Comparison of ENCODE assay signal across 24 cellular contexts in genomic region chr17:70716551-70716950, GRCh38.
"Had no signal": no experiment of that assay in that cellular context is flagged by ENCODE, and none has a peak within 500 bp of the region (broad histone marks: within the 10 kb centered on the region; RNA-seq: fewer than 3 reads in every experiment).

No MANE protein-coding gene starts in this region.

- H3K4me3 ChIP-seq: ascending aorta, cardiac muscle cell, Peyer's patch had no signal

- H3K36me3 Mint-ChIP-seq: activated naive CD4-positive, alpha-beta T cell treated with anti-CD3 and anti-CD28 coated beads, Interleukin-2, amount 50 U/mL, for 24 hours; activated naive CD8-positive, alpha-beta T cell treated with anti-CD3 and anti-CD28 coated beads, Interleukin-2, amount 10 ng/mL, durations not matched to agents 7 days and 5 days had no signal

- H3K4me1 Mint-ChIP-seq: activated CD4-positive, alpha-beta T cell treated with anti-CD3 and anti-CD28 coated beads, Interleukin-2, amount 10 ng/mL, durations not matched to agents 24 days and 14 days; activated naive CD4-positive, alpha-beta T cell treated with anti-CD3 and anti-CD28 coated beads, Interleukin-2, amount 50 U/mL, for 24 hours; activated naive CD8-positive, alpha-beta T cell treated with anti-CD3 and anti-CD28 coated beads, Interleukin-2, amount 10 ng/mL, durations not matched to agents 7 days and 5 days; central memory CD8-positive, alpha-beta T cell had no signal

- H3K9me3 ChIP-seq: ascending aorta, Peyer's patch had no signal

- H3K9me3 Mint-ChIP-seq: activated CD4-positive, alpha-beta T cell treated with anti-CD3 and anti-CD28 coated beads, Interleukin-2, amount 10 ng/mL, durations not matched to agents 24 days and 14 days; activated naive CD4-positive, alpha-beta T cell treated with anti-CD3 and anti-CD28 coated beads, Interleukin-2, amount 50 U/mL, for 24 hours had no signal

- H3K27me3 ChIP-seq: ascending aorta, cardiac muscle cell, Peyer's patch had no signal

- DNase-seq: activated CD4-positive, alpha-beta T cell treated with anti-CD3 and anti-CD28 coated beads, Interleukin-2, amount 10 ng/mL, durations not matched to agents 24 days and 14 days; activated CD4-positive, alpha-beta T cell treated with anti-CD3 and anti-CD28 coated beads, Interleukin-2, amount 50 U/mL, for 4 hours; activated CD8-positive, alpha-beta T cell treated with anti-CD3 and anti-CD28 coated beads, Interleukin-2, amount 10 ng/mL, durations not matched to agents 7 days and 5 days; activated gamma-delta T cell; activated naive CD4-positive, alpha-beta T cell treated with Interleukin-2 at 50 U/mL for 16 hours; activated naive CD8-positive, alpha-beta T cell treated with anti-CD3 and anti-CD28 coated beads, Interleukin-2, amount 10 ng/mL, durations not matched to agents 7 days and 5 days; activated T-cell treated with anti-CD3 and anti-CD28 coated beads, Interleukin-2, amount 50 U/mL, for 24 hours; MM.1S; MV-4-11; NCI-H1092; NCI-H1436 treated with DMSO at 0.1 percent for 48 hours; NCI-H1694 treated with DMSO at 0.1 percent for 48 hours; NCI-H2029; NCI-H345; NCI-H524 treated with DMSO at 0.1 percent for 48 hours; Peyer's patch; RPMI8226; SIG-M5; T1000 had no signal

- H3K27ac ChIP-seq: ascending aorta, cardiac muscle cell, Peyer's patch had no signal

- H3K36me3 ChIP-seq: ascending aorta, cardiac muscle cell, Peyer's patch had no signal

- H3K27me3 Mint-ChIP-seq: activated CD4-positive, alpha-beta T cell treated with anti-CD3 and anti-CD28 coated beads, Interleukin-2, amount 10 ng/mL, durations not matched to agents 24 days and 14 days; activated naive CD4-positive, alpha-beta T cell treated with anti-CD3 and anti-CD28 coated beads, Interleukin-2, amount 50 U/mL, for 24 hours; activated naive CD8-positive, alpha-beta T cell treated with anti-CD3 and anti-CD28 coated beads, Interleukin-2, amount 10 ng/mL, durations not matched to agents 7 days and 5 days; activated T-cell treated with anti-CD3 and anti-CD28 coated beads, Interleukin-2, amount 50 U/mL, for 24 hours; central memory CD8-positive, alpha-beta T cell had no signal

- H3K27ac Mint-ChIP-seq: activated CD4-positive, alpha-beta T cell treated with anti-CD3 and anti-CD28 coated beads, Interleukin-2, amount 10 ng/mL, durations not matched to agents 24 days and 14 days; activated CD8-positive, alpha-beta T cell treated with anti-CD3 and anti-CD28 coated beads, Interleukin-2, amount 10 ng/mL, durations not matched to agents 7 days and 5 days; activated naive CD4-positive, alpha-beta T cell treated with anti-CD3 and anti-CD28 coated beads, Interleukin-2, amount 50 U/mL, for 24 hours; activated naive CD8-positive, alpha-beta T cell treated with anti-CD3 and anti-CD28 coated beads, Interleukin-2, amount 10 ng/mL, durations not matched to agents 7 days and 5 days; activated T-cell treated with anti-CD3 and anti-CD28 coated beads, Interleukin-2, amount 50 U/mL, for 24 hours; activated T-helper 2 cell treated with anti-CD3 and anti-CD28 coated beads, Interferon-gamma antibody, Interleukin-2, Interleukin-4, amounts not matched to agents 10 μg/mL and 5 μg/mL and 100 μg/mL, durations not matched to agents 14 hours and 24 hours and 36 hours had no signal

- H3K4me1 ChIP-seq: ascending aorta, Peyer's patch had no signal

- H3K4me3 Mint-ChIP-seq: activated CD4-positive, alpha-beta T cell treated with anti-CD3 and anti-CD28 coated beads, Interleukin-2, amount 10 ng/mL, durations not matched to agents 24 days and 14 days; activated CD8-positive, alpha-beta T cell treated with anti-CD3 and anti-CD28 coated beads, Interleukin-2, amount 10 ng/mL, durations not matched to agents 7 days and 5 days; activated naive CD4-positive, alpha-beta T cell treated with anti-CD3 and anti-CD28 coated beads, Interleukin-2, amount 50 U/mL, for 24 hours; activated naive CD8-positive, alpha-beta T cell treated with anti-CD3 and anti-CD28 coated beads, Interleukin-2, amount 10 ng/mL, durations not matched to agents 7 days and 5 days; activated T-cell treated with anti-CD3 and anti-CD28 coated beads, Interleukin-2, amount 50 U/mL, for 24 hours; central memory CD8-positive, alpha-beta T cell had no signal

- ATAC-seq: activated CD8-positive, alpha-beta T cell treated with anti-CD3 and anti-CD28 coated beads, Interleukin-2, amount 10 ng/mL, durations not matched to agents 7 days and 5 days had no signal
